ENCODE assay signal across 8 cellular contexts in the genomic region with DNA sequence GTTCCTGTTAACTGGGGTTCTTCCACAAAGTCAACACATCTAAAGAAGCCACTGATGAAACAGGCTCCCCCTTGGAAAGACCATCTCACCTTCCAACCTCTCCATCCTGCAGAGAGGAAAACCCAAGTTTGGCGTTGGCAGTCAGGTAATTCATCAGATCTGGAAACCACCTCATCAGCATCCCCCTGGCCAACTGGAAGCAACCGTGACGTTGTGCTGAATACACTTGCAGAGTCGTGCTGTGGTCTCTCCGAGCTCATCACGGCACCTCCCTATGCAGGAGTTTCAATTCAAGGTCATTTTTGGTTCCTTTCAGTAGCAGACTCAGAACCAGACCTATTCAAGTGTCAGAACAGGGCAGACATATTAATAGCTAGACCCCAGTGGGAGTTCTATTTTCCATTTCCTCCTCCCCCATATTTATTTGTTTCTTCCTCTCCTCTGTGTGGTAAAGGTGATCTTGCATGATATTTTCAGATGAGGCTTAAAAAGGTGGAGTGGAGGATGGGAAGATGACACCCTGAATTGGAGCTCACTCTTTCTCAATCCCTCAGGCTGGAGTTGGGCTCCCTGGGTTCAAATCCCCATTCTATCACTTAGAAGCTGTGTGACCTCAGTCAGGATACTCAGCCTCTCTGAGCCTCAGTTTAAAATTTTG.
DNase-seq lines count a peak whose midpoint lies in the region; ATAC-seq lines count a peak whose summit lies in the region.

No MANE protein-coding gene starts in this region.

- H3K4me3 Mint-ChIP-seq in stimulated activated naive CD8-positive, alpha-beta T cell treated with anti-CD3 and anti-CD28 coated beads, Interleukin-15, amount 100 ng/mL, for 72 hours, result no peak overlapping the region
- no peak overlapping the region for H3K4me3 Mint-ChIP-seq in naive thymus-derived CD8-positive, alpha-beta T cell

- H3K36me3 Mint-ChIP-seq in naive thymus-derived CD8-positive, alpha-beta T cell, result peaks cover 0 to 5% (median 0%) of the 10 kb centered on the region in 3 donors

- H3K27me3 Mint-ChIP-seq in stimulated activated naive CD8-positive, alpha-beta T cell treated with anti-CD3 and anti-CD28 coated beads, Interleukin-15, amount 100 ng/mL, for 72 hours, result no peaks in the 10 kb centered on the region
- H3K27me3 Mint-ChIP-seq in naive thymus-derived CD8-positive, alpha-beta T cell, result peaks cover 0 to 7% (median 1%) of the 10 kb centered on the region in 5 donors

- peaks cover 32% of the 10 kb centered on the region for H3K4me1 Mint-ChIP-seq in stimulated activated naive CD8-positive, alpha-beta T cell treated with anti-CD3 and anti-CD28 coated beads, Interleukin-15, amount 100 ng/mL, for 72 hours
- peaks cover 0 to 35% (median 0%) of the 10 kb centered on the region in 4 donors for H3K4me1 Mint-ChIP-seq in naive thymus-derived CD8-positive, alpha-beta T cell

- POLR2A ChIA-PET in naive thymus-derived CD8-positive, alpha-beta T cell (lab: Charles Lee), result interaction anchor here (0.5 kb wide), 1 partner anchor 289 kb away, joined by 3 read pairs; no protein-coding TSS in a partner anchor

- peak; percentile 85 for ATAC-seq in GM21528 (IDR thresholded peaks at IDR 0.05; ENCODE audit: low FRiP score, unreplicated experiment)
- peak; percentile 84 for ATAC-seq in HG03159 (IDR thresholded peaks at IDR 0.05; ENCODE audit: unreplicated experiment)
- peak; percentile 68 for ATAC-seq in stimulated activated naive CD8-positive, alpha-beta T cell treated with anti-CD3 and anti-CD28 coated beads, Interleukin-15, amount 100 ng/mL, for 72 hours
- no peak for ATAC-seq in naive thymus-derived CD8-positive, alpha-beta T cell

- H3K9me3 Mint-ChIP-seq in stimulated activated naive CD8-positive, alpha-beta T cell treated with anti-CD3 and anti-CD28 coated beads, Interleukin-15, amount 100 ng/mL, for 72 hours, result peaks cover 0 to 5% of the 10 kb centered on the region in 2 donors
- no peaks in the 10 kb centered on the region for H3K9me3 Mint-ChIP-seq in naive thymus-derived CD8-positive, alpha-beta T cell

- DNase-seq in stimulated activated CD4-positive, alpha-beta T cell treated with anti-CD3 and anti-CD28 coated beads, Interleukin-15, amount 100 ng/mL, for 24 hours, result peak; percentile 33
- DNase-seq in stimulated activated CD4-positive, alpha-beta T cell treated with anti-CD3 and anti-CD28 coated beads, Interleukin-4, amount 100 ng/mL, for 1 hour, result no peak
- DNase-seq in stimulated activated naive CD8-positive, alpha-beta T cell treated with anti-CD3 and anti-CD28 coated beads, Interleukin-15, amount 100 ng/mL, for 72 hours, result no peak
- no peak for DNase-seq in naive thymus-derived CD8-positive, alpha-beta T cell
- DNase-seq in NCI-H526 treated with DMSO at 0.1 percent for 48 hours (lab: John Stamatoyannopoulos, UW), result no peak
- DNase-seq in NCI-H1436 treated with DMSO at 0.1 percent for 48 hours (lab: John Stamatoyannopoulos, UW), result no peak

- peak overlapping the region in 1 of 2 donors; percentile 14 for H3K27ac Mint-ChIP-seq in stimulated activated naive CD8-positive, alpha-beta T cell treated with anti-CD3 and anti-CD28 coated beads, Interleukin-15, amount 100 ng/mL, for 72 hours
- no peak overlapping the region for H3K27ac Mint-ChIP-seq in naive thymus-derived CD8-positive, alpha-beta T cell

Comparison
In these comparisons a context has a peak if more than half of its experiments do, and no peak if none do; other contexts are left out.
1. ATAC-seq: peak in GM21528 (single experiment), HG03159 (single experiment) and stimulated activated naive CD8-positive, alpha-beta T cell treated with anti-CD3 and anti-CD28 coated beads, Interleukin-15, amount 100 ng/mL, for 72 hours (single experiment); none in naive thymus-derived CD8-positive, alpha-beta T cell (0 of 2).